In the genomic region with DNA sequence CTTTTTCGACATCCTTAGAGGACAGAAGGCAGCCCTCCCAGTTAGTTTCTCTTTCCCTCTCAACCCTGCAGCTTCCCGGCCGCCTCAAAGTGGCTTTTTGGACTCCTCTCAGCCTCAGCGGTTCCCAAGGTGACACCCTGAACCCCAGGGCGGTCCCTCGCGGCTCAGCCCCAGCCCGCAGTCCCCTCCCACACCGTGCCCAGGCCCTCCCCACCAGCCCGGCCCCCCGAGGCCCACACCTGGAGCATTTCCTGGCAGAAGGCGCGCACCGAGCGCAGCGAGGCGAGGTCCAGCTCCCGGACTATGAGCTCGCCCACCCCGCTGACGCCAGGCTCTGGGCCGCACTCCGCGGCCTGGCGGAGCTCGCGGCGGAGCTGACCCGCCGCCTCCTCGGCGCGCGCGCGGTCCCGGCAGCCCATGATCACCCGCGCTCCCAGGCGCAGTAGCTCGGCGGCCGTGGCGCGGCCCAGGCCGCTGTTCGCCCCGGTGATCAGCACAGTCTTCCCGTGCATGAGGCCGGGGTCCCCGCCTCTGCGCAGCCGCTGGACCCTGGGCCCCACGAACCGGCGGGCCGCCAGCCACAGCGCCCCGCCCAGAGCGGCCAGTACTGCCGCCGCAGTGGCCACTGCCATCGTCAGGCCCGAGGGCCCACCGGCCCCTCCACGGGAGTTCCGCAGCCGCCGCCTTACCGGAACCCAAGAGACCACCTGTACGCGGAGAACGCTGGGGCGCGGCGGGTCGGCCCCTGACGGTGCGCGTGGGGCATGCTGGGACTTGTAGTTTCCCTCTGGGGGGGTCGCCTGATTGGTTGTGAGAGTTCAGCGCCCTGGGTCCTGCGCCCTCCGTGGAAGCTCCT, we compare ENCODE assay signal across 8 cellular contexts.
DNase-seq lines count a peak whose midpoint lies in the region; ATAC-seq lines count a peak whose summit lies in the region.

A gene with protein sequence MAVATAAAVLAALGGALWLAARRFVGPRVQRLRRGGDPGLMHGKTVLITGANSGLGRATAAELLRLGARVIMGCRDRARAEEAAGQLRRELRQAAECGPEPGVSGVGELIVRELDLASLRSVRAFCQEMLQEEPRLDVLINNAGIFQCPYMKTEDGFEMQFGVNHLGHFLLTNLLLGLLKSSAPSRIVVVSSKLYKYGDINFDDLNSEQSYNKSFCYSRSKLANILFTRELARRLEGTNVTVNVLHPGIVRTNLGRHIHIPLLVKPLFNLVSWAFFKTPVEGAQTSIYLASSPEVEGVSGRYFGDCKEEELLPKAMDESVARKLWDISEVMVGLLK (minus strand): TSS at position 713 of the 856 bp plus-strand sequence. CDS start 81 bp downstream, at position 632.

- peak within 1 kb of the TSS; percentile 87 to 94 (median 92) for H3K27ac ChIP-seq in BLaER1 treated with 17β-estradiol and CSF1 and Interleukin-3, amounts not matched to agents 10 nM and 100 nM

- DNase-seq in NCI-H748 (lab: John Stamatoyannopoulos, UW; ENCODE audit: unreplicated experiment) (peak; percentile 97), dedifferentiated amniotic fluid mesenchymal stem cell (ENCODE audit: extremely low spot score) (peak; percentile 91), left kidney (ENCODE audit: low read depth, low spot score) (peak; percentile 99)
- DNase-seq in activated CD4-positive, alpha-beta T cell treated with anti-CD3 and anti-CD28 coated beads, Interleukin-2, amount 50 U/mL, for 1 hour: peak; percentile 91
- DNase-seq in stimulated activated CD4-positive, alpha-beta T cell treated with anti-CD3 and anti-CD28 coated beads, Interleukin-2, amount 100 ng/mL, for 24 hours: peak; percentile 89 to 91

- peaks cover 7 to 32% (median 22%) of the 10 kb centered on the region in 11 experiments for H3K36me3 ChIP-seq in BLaER1 treated with 17β-estradiol and CSF1 and Interleukin-3, amounts not matched to agents 10 nM and 100 nM

- H3K9ac ChIP-seq in BLaER1 treated with 17β-estradiol and CSF1 and Interleukin-3, amounts not matched to agents 10 nM and 100 nM: peak within 1 kb of the TSS; percentile 89 to 96 (median 93)

- H3K4me3 ChIP-seq in BLaER1 treated with 17β-estradiol and CSF1 and Interleukin-3, amounts not matched to agents 10 nM and 100 nM: peak within 1 kb of the TSS; percentile 74 to 99 (median 90)

- H4K20me1 ChIP-seq in BLaER1 treated with 17β-estradiol and CSF1 and Interleukin-3, amounts not matched to agents 10 nM and 100 nM: peaks cover 0 to 31% (median 0%) of the 10 kb centered on the region in 11 experiments; a peak in 8 of 22 replicates

- peaks cover 12 to 19% (median 17%) of the 10 kb centered on the region in 10 experiments for H3K4me1 ChIP-seq in BLaER1 treated with 17β-estradiol and CSF1 and Interleukin-3, amounts not matched to agents 10 nM and 100 nM

- peaks cover 7 to 12% (median 9%) of the 10 kb centered on the region in 11 experiments; a peak in 18 of 22 replicates for H3K9me3 ChIP-seq in BLaER1 treated with 17β-estradiol and CSF1 and Interleukin-3, amounts not matched to agents 10 nM and 100 nM (replicated peaks in 1 of 11)

- H3K4me2 ChIP-seq in BLaER1 treated with 17β-estradiol and CSF1 and Interleukin-3, amounts not matched to agents 10 nM and 100 nM: peak within 1 kb of the TSS; percentile 76 to 94 (median 88)

- H3K27me3 ChIP-seq in BLaER1 treated with 17β-estradiol and CSF1 and Interleukin-3, amounts not matched to agents 10 nM and 100 nM: no peaks in the 10 kb centered on the region

- ATAC-seq in GM19351 (IDR thresholded peaks at IDR 0.05; ENCODE audit: unreplicated experiment) (peak; percentile 93), HG03521 (IDR thresholded peaks at IDR 0.05; ENCODE audit: unreplicated experiment) (peak; percentile 92)

Comparison
In these comparisons a context has a peak if more than half of its experiments do, and no peak if none do; other contexts are left out.
1. Peak in every context shown above with its lines: DNase-seq, ATAC-seq, H3K4me3 ChIP-seq and H3K27ac ChIP-seq.